Comparison of ENCODE assay signal across 25 cellular contexts in genomic region chr7:82527831-82528230, GRCh38.
A peak's percentile ranks its signal among the peaks of the same experiment; 100 is the strongest.
DNase-seq lines count a peak whose midpoint lies in the region; ATAC-seq and TF ChIP-seq lines count a peak whose summit lies in the region.
"Had no signal": no experiment of that assay in that cellular context is flagged by ENCODE, and none has a peak within 500 bp of the region (broad histone marks: within the 10 kb centered on the region; RNA-seq: fewer than 3 reads in every experiment).

No MANE protein-coding gene starts in this region.

- no peak overlapping the region for H3K4me2 ChIP-seq in PC-3 (ENCODE audit: low read length)
- H3K4me2 ChIP-seq: neural progenitor cell had no signal

- H3K27ac ChIP-seq in PC-3 (ENCODE audit: low read length): no peak overlapping the region
- H3K27ac ChIP-seq: cardiac muscle cell, neural progenitor cell, SJSA1, spleen, upper lobe of left lung had no signal

- H3K9me2 ChIP-seq in PC-3 (replicated peaks; ENCODE audit: low read length): no peaks in the 10 kb centered on the region

- BruUV-seq in PC-3 (replicated peaks; lab: Mats Ljungman, UMichigan): no TSS peak

- H4K20me1 ChIP-seq in PC-3 (ENCODE audit: low read length): no peaks in the 10 kb centered on the region

- CTCF ChIA-PET in PC-3 (lab: Charles Lee): no interaction called here

- peak; percentile 35 for DNase-seq in HPDE6-E6E7 (ENCODE audit: extremely low spot score)
- peak; percentile 23 for DNase-seq in PC-3
- DNase-seq in epithelial cell of esophagus (ENCODE audit: low read depth): peak; percentile 47
- DNase-seq in kidney tubule cell (ENCODE audit: low spot score): peak; percentile 81
- DNase-seq in NCI-H1092 (lab: John Stamatoyannopoulos, UW): no peak
- DNase-seq in iPS-NIHi11 (ENCODE audit: low spot score): no peak
- no peak for DNase-seq in NCI-H187 (lab: John Stamatoyannopoulos, UW)
- DNase-seq: activated CD8-positive, alpha-beta memory T cell treated with anti-CD3 and anti-CD28 coated beads, Interleukin-2, amount 50 U/mL, for 4 hours; COR-L47; DMS79 treated with DMSO at 0.1 percent for 48 hours; H7; head of caudate nucleus; Karpas-422; left ventricle myocardium superior; NCI-H1436 treated with DMSO at 0.1 percent for 48 hours; NCI-H2171; NCI-H526 treated with DMSO at 0.1 percent for 48 hours; spleen; stimulated activated CD4-positive, alpha-beta T cell treated with anti-CD3 and anti-CD28 coated beads, Interleukin-4, amount 100 ng/mL, for 4 hours; T-helper 17 cell; upper lobe of left lung had no signal

- intact Hi-C loops in PC-3 (cut with micrococcal nuclease): no loop called here

- POLR2A ChIA-PET in PC-3 (lab: Charles Lee; ENCODE audit: unreplicated experiment): no interaction called here

- no peaks in the 10 kb centered on the region for H3K36me3 ChIP-seq in PC-3 (ENCODE audit: low read depth, low read length)
- H3K36me3 ChIP-seq: cardiac muscle cell, neural progenitor cell, SJSA1, spleen, upper lobe of left lung had no signal

- no peak overlapping the region for H3K9ac ChIP-seq in PC-3 (ENCODE audit: low read length)
- H3K9ac ChIP-seq: neural progenitor cell had no signal

- no peak for ATAC-seq in PC-3
- no peak for ATAC-seq in GM19397 (IDR thresholded peaks at IDR 0.05; ENCODE audit: unreplicated experiment)
- ATAC-seq: left ventricle myocardium superior, T-helper 17 cell had no signal

- no peak for TF ChIP-seq CTCF in PC-3 (conservative IDR thresholded peaks at IDR 0.05; ENCODE audit: low read depth, low read length)
- no peak for TF ChIP-seq CTCF in epithelial cell of esophagus (IDR thresholded peaks at IDR 0.05; ENCODE audit: insufficient read depth, low read depth, low read length, missing control alignments)

- no peaks in the 10 kb centered on the region for H3K27me3 ChIP-seq in PC-3 (ENCODE audit: low read length)
- H3K27me3 ChIP-seq: cardiac muscle cell, neural progenitor cell, SJSA1, spleen, upper lobe of left lung had no signal

- H3K4me3 ChIP-seq in PC-3 (ENCODE audit: low read length): no peak overlapping the region
- no peak overlapping the region for H3K4me3 ChIP-seq in epithelial cell of esophagus (ENCODE audit: low read length)
- H3K4me3 ChIP-seq: cardiac muscle cell, neural progenitor cell, SJSA1, spleen, upper lobe of left lung had no signal

- no peak overlapping the region for H2AFZ ChIP-seq in PC-3 (ENCODE audit: low read length)
- H2AFZ ChIP-seq: neural progenitor cell had no signal

- H3K9me3 ChIP-seq in PC-3 (ENCODE audit: low read length): no peaks in the 10 kb centered on the region
- H3K9me3 ChIP-seq: SJSA1, spleen, upper lobe of left lung had no signal

- no peaks in the 10 kb centered on the region for H3K79me2 ChIP-seq in PC-3 (ENCODE audit: low read length)

- no peaks in the 10 kb centered on the region; the same call in 1 of the 2 replicates for H3K4me1 ChIP-seq in PC-3 (ENCODE audit: insufficient read depth, low read length)
- H3K4me1 ChIP-seq: spleen, upper lobe of left lung had no signal

- no peaks in the 10 kb centered on the region for H3F3A ChIP-seq in PC-3 (ENCODE audit: low read length, unreplicated experiment)

Comparison
In these comparisons a context has a peak if more than half of its experiments do, and no peak if none do; other contexts are left out.
1. DNase-seq: peak in HPDE6-E6E7 (single experiment), PC-3 (single experiment), epithelial cell of esophagus (single experiment) and kidney tubule cell (single experiment); none in NCI-H1092 (single experiment), iPS-NIHi11 (single experiment) and NCI-H187 (0 of 2).